25 cellular contexts compared by ENCODE assay signal in genomic region chr20:61644387-61645076, GRCh38.
"Had no signal": no experiment of that assay in that cellular context is flagged by ENCODE, and none has a peak within 500 bp of the region (broad histone marks: within the 10 kb centered on the region; RNA-seq: fewer than 3 reads in every experiment).

No MANE protein-coding gene starts in this region.

- H3K36me3 ChIP-seq: pancreas, right lobe of liver, spleen, thoracic aorta, transverse colon had no signal

- FAIRE-seq: endothelial cell of umbilical vein, pancreas had no signal

- H3K9me3 Mint-ChIP-seq: endodermal cell; stimulated activated naive B cell treated with anti-CD40 and anti-IgM and Interleukin-4, amounts not matched to agents 10 μg/mL and 1 μg/mL and 100 μg/mL, for 72 hours had no signal

- H3K27me3 ChIP-seq: pancreas, right lobe of liver, spleen, transverse colon had no signal

- H3K27me3 Mint-ChIP-seq: stimulated activated naive B cell treated with anti-CD40 and anti-IgM and Interleukin-4, amounts not matched to agents 10 μg/mL and 1 μg/mL and 100 μg/mL, for 72 hours; stimulated activated naive CD8-positive, alpha-beta T cell treated with anti-CD3 and anti-CD28 coated beads, Interleukin-15, amount 100 ng/mL, for 72 hours had no signal

- DNase-seq: caudate nucleus; effector CD4-positive, alpha-beta T cell; endodermal cell; erythroblast; foreskin melanocyte; head of caudate nucleus; hippocampal formation; mesenchymal stem cell; midbrain; naive B cell; pancreas; spleen; stimulated activated CD4-positive, alpha-beta T cell treated with anti-CD3 and anti-CD28 coated beads, Interleukin-15, amount 100 ng/mL, for 24 hours; stimulated activated CD4-positive, alpha-beta T cell treated with anti-CD3 and anti-CD28 coated beads, Interleukin-1b, Interleukin-23, amount 100 ng/mL, for 48 hours; stimulated activated CD4-positive, alpha-beta T cell treated with anti-CD3 and anti-CD28 coated beads, Interleukin-4, amount 100 ng/mL, for 4 hours; stimulated activated naive B cell treated with anti-CD40 and anti-IgM and Interleukin-4, amounts not matched to agents 10 μg/mL and 1 μg/mL and 100 μg/mL, for 72 hours; stimulated activated naive CD8-positive, alpha-beta T cell treated with anti-CD3 and anti-CD28 coated beads, Interleukin-15, amount 100 ng/mL, for 72 hours; transverse colon had no signal

- H3K27ac Mint-ChIP-seq: endodermal cell; naive B cell; progenitor cell of endocrine pancreas; stimulated activated naive B cell treated with anti-CD40 and anti-IgM and Interleukin-4, amounts not matched to agents 10 μg/mL and 1 μg/mL and 100 μg/mL, for 72 hours; stimulated activated naive CD8-positive, alpha-beta T cell treated with anti-CD3 and anti-CD28 coated beads, Interleukin-15, amount 100 ng/mL, for 72 hours had no signal

- H3K4me1 Mint-ChIP-seq: naive B cell; stimulated activated naive B cell treated with anti-CD40 and anti-IgM and Interleukin-4, amounts not matched to agents 10 μg/mL and 1 μg/mL and 100 μg/mL, for 72 hours; stimulated activated naive CD8-positive, alpha-beta T cell treated with anti-CD3 and anti-CD28 coated beads, Interleukin-15, amount 100 ng/mL, for 72 hours had no signal

- H3K4me1 ChIP-seq: pancreas, right lobe of liver, transverse colon had no signal

- H3K4me3 ChIP-seq: coronary artery, lung, pancreas, right lobe of liver, spleen, thoracic aorta, transverse colon had no signal

- H3K27ac ChIP-seq: coronary artery, pancreas, right lobe of liver, spleen, thoracic aorta, transverse colon had no signal

- H3K9me3 ChIP-seq: pancreas, right lobe of liver, transverse colon had no signal

- H3K36me3 Mint-ChIP-seq: naive B cell; stimulated activated naive B cell treated with anti-CD40 and anti-IgM and Interleukin-4, amounts not matched to agents 10 μg/mL and 1 μg/mL and 100 μg/mL, for 72 hours had no signal

- ATAC-seq: left lobe of liver; pancreas; right lobe of liver; stimulated activated naive B cell treated with anti-CD40 and anti-IgM and Interleukin-4, amounts not matched to agents 10 μg/mL and 1 μg/mL and 100 μg/mL, for 72 hours; stimulated activated naive CD8-positive, alpha-beta T cell treated with anti-CD3 and anti-CD28 coated beads, Interleukin-15, amount 100 ng/mL, for 72 hours had no signal

- H3K4me3 Mint-ChIP-seq: endodermal cell; naive B cell; stimulated activated naive B cell treated with anti-CD40 and anti-IgM and Interleukin-4, amounts not matched to agents 10 μg/mL and 1 μg/mL and 100 μg/mL, for 72 hours; stimulated activated naive CD8-positive, alpha-beta T cell treated with anti-CD3 and anti-CD28 coated beads, Interleukin-15, amount 100 ng/mL, for 72 hours had no signal
